ENCODE assay signal across 28 cellular contexts in the genomic region with DNA sequence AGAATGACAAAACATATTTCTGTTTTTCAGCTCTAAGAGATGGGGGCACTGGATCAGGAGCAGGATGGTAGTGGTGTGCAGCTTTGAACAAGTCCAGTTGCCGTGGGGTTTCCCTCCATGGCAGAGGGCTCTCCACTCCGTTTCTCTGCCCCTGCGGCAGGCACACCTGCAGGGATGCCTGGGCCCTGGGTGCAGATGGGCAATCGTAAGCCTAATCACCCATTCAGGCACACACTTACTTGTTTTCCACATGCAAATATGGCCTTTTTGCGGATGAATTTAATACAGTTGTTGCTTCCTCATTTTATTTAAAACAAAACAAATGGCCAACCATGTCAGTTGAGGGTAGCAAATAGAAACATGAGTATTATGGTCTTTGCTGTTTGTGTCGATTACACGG.
A peak's percentile ranks its signal among the peaks of the same experiment; 100 is the strongest.
DNase-seq lines count a peak whose midpoint lies in the region; ATAC-seq and TF ChIP-seq lines count a peak whose summit lies in the region.
"Had no signal": no experiment of that assay in that cellular context is flagged by ENCODE, and none has a peak within 500 bp of the region (broad histone marks: within the 10 kb centered on the region; RNA-seq: fewer than 3 reads in every experiment).

No MANE protein-coding gene starts in this region.

- POLR2A ChIA-PET in OCI-LY7 (lab: Charles Lee), result interaction anchor here (0.5 to 2.3 kb wide), 15 partner anchors 10 to 494 kb away, joined by 3 to 14 read pairs (median 4); partner anchors contain the start of gene BCL6

- H3K4me2 ChIP-seq in OCI-LY7 (ENCODE audit: low read length), result peak overlapping the region; percentile 81
- H3K4me2 ChIP-seq: PC-9 had no signal

- H3K9me3 ChIP-seq in OCI-LY7 (ENCODE audit: low read length) (no peaks in the 10 kb centered on the region), tibial artery (no peaks in the 10 kb centered on the region), psoas muscle (no peaks in the 10 kb centered on the region)
- H3K9me3 ChIP-seq: prostate gland had no signal

- H3K36me3 ChIP-seq in OCI-LY7 (ENCODE audit: insufficient read depth, low read length) (no peaks in the 10 kb centered on the region), tibial artery (no peaks in the 10 kb centered on the region), psoas muscle (ENCODE audit: insufficient read depth in 1 of 2, low read depth in 1 of 2) (no peaks in the 10 kb centered on the region)
- H3K36me3 ChIP-seq: cardiac muscle cell, prostate gland had no signal

- 81 to 98% (median 94%) methylated on average over 7 of the region's 7 CpGs for WGBS in psoas muscle, 3 donors

- BruUV-seq in OCI-LY7 (replicated peaks; lab: Mats Ljungman, UMichigan), result no TSS peak

- DNase-seq in NCI-H1105 treated with DMSO at 0.1 percent for 48 hours (lab: John Stamatoyannopoulos, UW) (peak; percentile 28), NCI-H1105 (lab: John Stamatoyannopoulos, UW) (no peak), OCI-LY7 (ENCODE audit: low spot score) (peak; percentile 92), left colon (no peak), tibial artery (peak in 1 of 2 donors; percentile 49), omental fat pad (ENCODE audit: low spot score) (no peak), psoas muscle (no peak)
- DNase-seq: 8988T; activated CD8-positive, alpha-beta memory T cell treated with anti-CD3 and anti-CD28 coated beads, Interleukin-2, amount 10 ng/mL, durations not matched to agents 7 days and 5 days; activated gamma-delta T cell; activated naive CD8-positive, alpha-beta T cell treated with anti-CD3 and anti-CD28 coated beads, Interleukin-2, amount 10 ng/mL, durations not matched to agents 7 days and 5 days; activated T-cell treated with anti-CD3 and anti-CD28 coated beads, Interleukin-2, amount 50 U/mL, for 4 hours; effector CD8-positive, alpha-beta T cell; H7; head of caudate nucleus; NCI-H1436; NCI-H2107; NCI-H446 treated with DMSO at 0.1 percent for 48 hours; PC-9; Right ventricle myocardium superior; stimulated activated CD4-positive, alpha-beta T cell treated with anti-CD3 and anti-CD28 coated beads, Interleukin-4, amount 100 ng/mL, for 24 hours; T-helper 17 cell had no signal

- intact Hi-C loops in OCI-LY7 (cut with micrococcal nuclease; ENCODE audit: unreplicated experiment), result loop anchor here (1.0 to 2.0 kb wide), 5 partner anchors 22 to 497 kb away; no protein-coding TSS in a partner anchor
- intact Hi-C loops in left colon (cut with DNase I, micrococcal nuclease), result no loop called here
- intact Hi-C loops in tibial artery (cut with DNase I; ENCODE audit: low total_unique reads), result no loop called here
- intact Hi-C loops in psoas muscle (cut with DNase I), result no loop called here

- H3K4me1 ChIP-seq in OCI-LY7 (ENCODE audit: insufficient read depth, low read length, poor library complexity, severe bottlenecking), result peaks cover 99% of the 10 kb centered on the region
- peaks cover 0 to 100% (median 60%) of the 10 kb centered on the region in 4 donors for H3K4me1 ChIP-seq in tibial artery
- peaks cover 33% of the 10 kb centered on the region for H3K4me1 ChIP-seq in psoas muscle
- H3K4me1 ChIP-seq: prostate gland had no signal

- H4K20me1 ChIP-seq in OCI-LY7 (ENCODE audit: insufficient read depth, low read length), result no peaks in the 10 kb centered on the region

- ATAC-seq in left colon, result peak; percentile 21
- ATAC-seq in GM21528 (IDR thresholded peaks at IDR 0.05; ENCODE audit: low FRiP score, unreplicated experiment), result no peak
- no peak for ATAC-seq in omental fat pad (ENCODE audit: low FRiP score)
- no peak for ATAC-seq in psoas muscle
- ATAC-seq: activated CD8-positive, alpha-beta memory T cell treated with anti-CD3 and anti-CD28 coated beads, Interleukin-2, amount 10 ng/mL, durations not matched to agents 7 days and 5 days; activated T-cell treated with anti-CD3 and anti-CD28 coated beads, Interleukin-2, amount 50 U/mL, for 4 hours; K562; SK-N-SH treated with all-trans-retinoic acid at 6 μM for 48 hours; T-helper 17 cell had no signal

- no peak overlapping the region; the same call in 1 of the 2 replicates for H2AFZ ChIP-seq in OCI-LY7 (ENCODE audit: low read length)
- H2AFZ ChIP-seq: PC-9 had no signal

- H3K27ac ChIP-seq in OCI-LY7 (ENCODE audit: low read depth, low read length, poor library complexity, severe bottlenecking) (peak overlapping the region; percentile 98), tibial artery (peak overlapping the region; percentile 67 to 68), psoas muscle (no peak overlapping the region)
- H3K27ac ChIP-seq: cardiac muscle cell, epithelial cell of prostate, PC-9, prostate gland had no signal

- H3K27me3 ChIP-seq in tibial artery, result no peaks in the 10 kb centered on the region
- H3K27me3 ChIP-seq in psoas muscle (ENCODE audit: insufficient read depth in 3 of 3, low read length in 2 of 3), result no peaks in the 10 kb centered on the region
- H3K27me3 ChIP-seq: cardiac muscle cell had no signal

- TF ChIP-seq CTCF in OCI-LY7 (conservative IDR thresholded peaks at IDR 0.05; ENCODE audit: low read length), result no peak
- TF ChIP-seq CTCF in tibial artery (IDR thresholded peaks at IDR 0.05), result no peak
- TF ChIP-seq CTCF in omental fat pad (IDR thresholded peaks at IDR 0.05), result no peak
- no peak for TF ChIP-seq CTCF in psoas muscle (IDR thresholded peaks at IDR 0.05)

- H3K79me2 ChIP-seq in OCI-LY7 (ENCODE audit: insufficient read depth, low read depth, low read length), result peaks cover 25% of the 10 kb centered on the region; the same call in 1 of the 2 replicates

- H3K4me3 ChIP-seq in OCI-LY7 (ENCODE audit: low read depth, low read length, poor library complexity, severe bottlenecking), result peak overlapping the region; percentile 57
- no peak overlapping the region for H3K4me3 ChIP-seq in tibial artery
- H3K4me3 ChIP-seq in psoas muscle, result no peak overlapping the region
- H3K4me3 ChIP-seq: cardiac muscle cell, K562, PC-9, prostate gland had no signal

- H3K9me2 ChIP-seq in OCI-LY7 (ENCODE audit: insufficient read depth, low read length), result no peaks in the 10 kb centered on the region

- CTCF ChIA-PET in OCI-LY7 (lab: Charles Lee; ENCODE audit: unreplicated experiment), result interaction anchor here (0.5 to 0.7 kb wide), 3 partner anchors 16 to 299 kb away, joined by 3 read pairs; no protein-coding TSS in a partner anchor

Comparison
In these comparisons a context has a peak if more than half of its experiments do, and no peak if none do; other contexts are left out.
1. DNase-seq: peak in NCI-H1105 treated with DMSO at 0.1 percent for 48 hours (single experiment) and OCI-LY7 (single experiment); none in NCI-H1105 (single experiment), left colon (0 of 2), omental fat pad (single experiment) and psoas muscle (0 of 2).